ENCODE assay signal across 13 cellular contexts in genomic region chr17:80418589-80418988, GRCh38. TPM values are rescaled to one million over a fixed set of nuclear protein-coding genes. Genes with fewer than 3 reads are reported as not detected.
DNase-seq lines count a peak whose midpoint lies in the region; ATAC-seq and TF ChIP-seq lines count a peak whose summit lies in the region.
"Had no signal": no experiment of that assay in that cellular context is flagged by ENCODE, and none has a peak within 500 bp of the region (broad histone marks: within the 10 kb centered on the region; RNA-seq: fewer than 3 reads in every experiment).

No MANE protein-coding gene starts in this region.

- H3K4me3 Mint-ChIP-seq in T-helper 17 cell, result peak overlapping the region; percentile 19
- peak overlapping the region in 5 of 8 donors; percentile 14 to 94 (median 39) for H3K4me3 Mint-ChIP-seq in naive B cell
- peak overlapping the region; percentile 93 for H3K4me3 Mint-ChIP-seq in type B pancreatic cell
- no peak overlapping the region for H3K4me3 Mint-ChIP-seq in progenitor cell of endocrine pancreas (ENCODE audit: low read depth)
- H3K4me3 Mint-ChIP-seq: CD14-positive monocyte had no signal

- H3K27ac Mint-ChIP-seq in T-helper 17 cell (no peak overlapping the region), naive B cell (no peak overlapping the region), type B pancreatic cell (no peak overlapping the region), progenitor cell of endocrine pancreas (no peak overlapping the region)

- TF ChIP-seq CTCF in type B pancreatic cell (conservative IDR thresholded peaks at IDR 0.05) (no peak), progenitor cell of endocrine pancreas (IDR thresholded peaks at IDR 0.05; ENCODE audit: unreplicated experiment) (no peak)

- H3K27me3 Mint-ChIP-seq in T-helper 17 cell (peaks cover 13% of the 10 kb centered on the region), naive B cell (peaks cover 3 to 9% (median 6%) of the 10 kb centered on the region in 3 donors), type B pancreatic cell (peaks cover 9% of the 10 kb centered on the region), progenitor cell of endocrine pancreas (peaks cover 4% of the 10 kb centered on the region)

- ATAC-seq in T-helper 17 cell, result no peak
- no peak for ATAC-seq in naive B cell (ENCODE audit: low read depth in 2 of 2)
- no peak for ATAC-seq in HG03520 (IDR thresholded peaks at IDR 0.05; ENCODE audit: unreplicated experiment)
- ATAC-seq: HCT116 had no signal

- peaks cover 7% of the 10 kb centered on the region for H3K36me3 Mint-ChIP-seq in T-helper 17 cell (ENCODE audit: low read depth)
- peaks cover 0 to 10% of the 10 kb centered on the region in 2 donors for H3K36me3 Mint-ChIP-seq in naive B cell
- peaks cover 13% of the 10 kb centered on the region for H3K36me3 Mint-ChIP-seq in type B pancreatic cell
- H3K36me3 Mint-ChIP-seq in progenitor cell of endocrine pancreas (ENCODE audit: insufficient read depth), result peaks cover 4% of the 10 kb centered on the region

- peak; percentile 17 for DNase-seq in activated effector memory CD4-positive, alpha-beta T cell treated with anti-CD3 and anti-CD28 coated beads, Interleukin-2, amount 50 U/mL, for 16 hours
- no peak for DNase-seq in activated effector memory CD4-positive, alpha-beta T cell treated with Interleukin-2 at 50 U/mL for 16 hours
- no peak for DNase-seq in T-helper 17 cell
- DNase-seq in naive B cell, result no peak
- no peak for DNase-seq in type B pancreatic cell (ENCODE audit: extremely low spot score, unreplicated experiment)
- no peak for DNase-seq in stimulated activated CD4-positive, alpha-beta T cell treated with anti-CD3 and anti-CD28 coated beads, Interleukin-12 subunit alpha, Interleukin-12 subunit beta, amount 100 ng/mL, for 4 hours
- DNase-seq in progenitor cell of endocrine pancreas (ENCODE audit: low spot score, unreplicated experiment), result no peak
- DNase-seq: CD8-positive, alpha-beta memory T cell; DMS53 had no signal

- H3K4me1 Mint-ChIP-seq in T-helper 17 cell, result peaks cover 23% of the 10 kb centered on the region
- peaks cover 20 to 37% (median 30%) of the 10 kb centered on the region in 3 donors for H3K4me1 Mint-ChIP-seq in naive B cell
- peaks cover 23% of the 10 kb centered on the region for H3K4me1 Mint-ChIP-seq in type B pancreatic cell (ENCODE audit: unreplicated experiment)
- peaks cover 15% of the 10 kb centered on the region for H3K4me1 Mint-ChIP-seq in progenitor cell of endocrine pancreas (ENCODE audit: low read depth)

- no peaks in the 10 kb centered on the region for H3K9me3 Mint-ChIP-seq in naive B cell
- H3K9me3 Mint-ChIP-seq in type B pancreatic cell, result no peaks in the 10 kb centered on the region
- no peaks in the 10 kb centered on the region for H3K9me3 Mint-ChIP-seq in progenitor cell of endocrine pancreas (ENCODE audit: low read depth)
- H3K9me3 Mint-ChIP-seq: CD8-positive, alpha-beta memory T cell had no signal

- H3K9me3 ChIP-seq in T-helper 17 cell (ENCODE audit: control insufficient read depth, low read length, poor library complexity, severe bottlenecking), result no peaks in the 10 kb centered on the region

RNA-seq across cellular contexts. Expression of gene ENDOV, which starts 3.6 kb away (rescaled TPM):
- total RNA-seq in T-helper 17 cell (10 to 100 TPM; 14.1 to 24.5 TPM), type B pancreatic cell (ENCODE audit: low replicate concordance) (30.7 and 38.9 TPM in 2 replicates), progenitor cell of endocrine pancreas (36.1 and 41.8 TPM in 2 replicates)
- 10 to 100 TPM; 16.4 to 35.2 (median 20.7) TPM for polyA plus RNA-seq in naive B cell (ENCODE audit: low read depth in 6 of 6)

RNA-seq across cellular contexts. Expression of gene NPTX1, which starts 57.8 kb away (rescaled TPM):
- total RNA-seq in T-helper 17 cell (under 1 TPM; 0.07 to 0.99 TPM), type B pancreatic cell (ENCODE audit: low replicate concordance) (1.7 and 4.7 TPM in 2 replicates), progenitor cell of endocrine pancreas (not detected in 2 replicates)
- polyA plus RNA-seq in naive B cell (ENCODE audit: low read depth in 6 of 6), result not detected
- total RNA-seq: HT-29 had no signal
- polyA plus RNA-seq: CD14-positive monocyte; CD8-positive, alpha-beta memory T cell had no signal
